ENCODE assay signal across 13 cellular contexts in the genomic region with DNA sequence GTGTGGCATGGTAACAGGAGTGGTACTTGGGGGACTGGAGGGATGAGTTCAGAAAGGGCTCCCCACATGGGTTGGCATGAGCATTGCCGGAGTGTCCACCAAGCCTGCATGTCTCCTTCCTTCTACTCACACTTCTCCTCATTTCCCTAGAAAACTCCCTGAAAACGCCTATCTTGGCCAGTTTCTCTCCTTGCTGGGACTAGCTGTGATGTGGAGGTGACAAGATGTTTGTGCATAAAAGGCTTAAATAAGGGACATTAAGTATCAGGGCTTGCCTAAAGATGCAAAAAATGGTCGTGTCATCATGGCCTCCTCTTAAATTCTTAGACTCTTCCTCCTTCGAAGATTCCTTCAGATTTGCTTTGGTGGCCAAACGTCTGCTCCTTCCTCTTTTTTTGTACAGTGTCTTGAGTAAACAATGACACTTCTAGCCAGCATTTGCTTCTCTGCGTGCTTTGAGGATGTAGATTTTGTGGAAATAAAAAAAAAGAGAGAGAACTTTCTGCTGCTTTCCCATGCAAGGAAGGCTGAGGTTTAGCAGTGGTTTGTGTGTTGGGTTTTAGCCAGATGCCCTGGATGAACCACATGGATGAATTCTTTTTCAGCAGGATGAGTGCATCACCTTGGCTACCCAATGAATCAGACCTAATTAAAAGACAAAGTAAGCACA.
DNase-seq lines count a peak whose midpoint lies in the region; ATAC-seq and TF ChIP-seq lines count a peak whose summit lies in the region.
"Had no signal": no experiment of that assay in that cellular context is flagged by ENCODE, and none has a peak within 500 bp of the region (broad histone marks: within the 10 kb centered on the region; RNA-seq: fewer than 3 reads in every experiment).

No MANE protein-coding gene starts in this region.

- 87% methylated on average over 6 of the region's 6 CpGs for WGBS in SK-N-SH (ENCODE audit: low lambda C conversion rate)
- 53 to 62% methylated on average over 3 to 6 of the region's 6 CpGs for WGBS in transverse colon (ENCODE audit: low coverage in 1 of 2), 2 donors

- peaks cover 25% of the 10 kb centered on the region for H3F3A ChIP-seq in SK-N-SH (replicated peaks; ENCODE audit: insufficient read depth)

- H4K20me1 ChIP-seq in SK-N-SH (ENCODE audit: insufficient read depth), result no peaks in the 10 kb centered on the region

- peak; percentile 21; the same call in 1 of the 2 replicates for TF ChIP-seq CTCF in SK-N-SH (IDR thresholded peaks at IDR 0.05)
- TF ChIP-seq CTCF in transverse colon (IDR thresholded peaks at IDR 0.05), result no peak
- no peak for TF ChIP-seq CTCF in CD8-positive, alpha-beta T cell (IDR thresholded peaks at IDR 0.05)

- TF ChIP-seq EP300 in SK-N-SH (IDR thresholded peaks at IDR 0.05; ENCODE audit: borderline replicate concordance in 1 of 2, low read depth in 1 of 2, low read length in 1 of 2), result no peak
- no peak for TF ChIP-seq EP300 in transverse colon (IDR thresholded peaks at IDR 0.05; ENCODE audit: low read depth)

- TF ChIP-seq RAD21 in SK-N-SH (IDR thresholded peaks at IDR 0.05; ENCODE audit: low read length), result no peak

- H3K4me3 Mint-ChIP-seq in activated naive CD8-positive, alpha-beta T cell treated with anti-CD3 and anti-CD28 coated beads, Interleukin-2, amount 50 U/mL, for 24 hours, result no peak overlapping the region
- H3K4me3 Mint-ChIP-seq in activated naive CD8-positive, alpha-beta T cell treated with anti-CD3 and anti-CD28 coated beads for 36 hours, result no peak overlapping the region
- no peak overlapping the region for H3K4me3 Mint-ChIP-seq in activated T-helper 17 cell treated with anti-CD3 and anti-CD28 coated beads, Interleukin-2, amount 50 U/mL, for 72 hours
- H3K4me3 Mint-ChIP-seq in CD8-positive, alpha-beta T cell, result no peak overlapping the region

- H3K27me3 ChIP-seq in SK-N-SH (ENCODE audit: insufficient read depth) (no peaks in the 10 kb centered on the region), transverse colon (no peaks in the 10 kb centered on the region)
- H3K27me3 ChIP-seq in CD8-positive, alpha-beta T cell (ENCODE audit: insufficient read depth, low read length), result no peaks in the 10 kb centered on the region

- in situ Hi-C loops in transverse colon (cut with MboI; ENCODE audit: low pct_ligation_motif_present in 1 of 4, low pct_unique_long_range_greater_than_20kb in 1 of 4, low sequenced_read_pairs in 3 of 4), result loop anchor here in 3 of 4 donors (10.0 to 25.0 kb wide), 3 partner anchors 112 to 237 kb away; a partner anchor contains a TSS

- peak overlapping the region; percentile 7; the same call in 1 of the 2 replicates for H3K4me2 ChIP-seq in SK-N-SH

- H3K79me2 ChIP-seq in SK-N-SH (ENCODE audit: insufficient read depth), result no peaks in the 10 kb centered on the region
- H3K79me2 ChIP-seq: parathyroid adenoma had no signal

- H2AFZ ChIP-seq in SK-N-SH (ENCODE audit: low read depth), result 0 out of 2 replicates have a peak overlapping the region, but pooled peaks have one; percentile 43
- H2AFZ ChIP-seq: parathyroid adenoma had no signal

- no peak for DNase-seq in activated naive CD8-positive, alpha-beta T cell treated with anti-CD3 and anti-CD28 coated beads, Interleukin-2, amount 50 U/mL, for 24 hours
- no peak for DNase-seq in activated naive CD8-positive, alpha-beta T cell treated with anti-CD3 and anti-CD28 coated beads for 36 hours
- DNase-seq in SK-N-SH (no peak), head of caudate nucleus (peak in 23 of 42 donors; percentile 12 to 75 (median 40)), transverse colon (no peak)
- no peak for DNase-seq in CD8-positive, alpha-beta T cell
- DNase-seq: activated CD4-positive, alpha-beta T cell treated with anti-CD3 and anti-CD28 coated beads, Interleukin-2, amount 50 U/mL, for 1 hour; effector CD4-positive, alpha-beta T cell had no signal

- intact Hi-C loops in head of caudate nucleus (cut with DNase I) (no loop called here), transverse colon (cut with DNase I; ENCODE audit: low total_unique reads) (no loop called here)
- intact Hi-C loops in CD8-positive, alpha-beta T cell (cut with DNase I, micrococcal nuclease), result loop anchor here (5.0 to 10.0 kb wide), 3 partner anchors 124 to 244 kb away; a partner anchor contains a TSS

- TF ChIP-seq POLR2A in transverse colon (IDR thresholded peaks at IDR 0.05), result no peak

- H3K9me3 Mint-ChIP-seq in activated naive CD8-positive, alpha-beta T cell treated with anti-CD3 and anti-CD28 coated beads, Interleukin-2, amount 50 U/mL, for 24 hours, result no peaks in the 10 kb centered on the region
- peaks cover 6% of the 10 kb centered on the region for H3K9me3 Mint-ChIP-seq in activated naive CD8-positive, alpha-beta T cell treated with anti-CD3 and anti-CD28 coated beads for 36 hours
- no peaks in the 10 kb centered on the region for H3K9me3 Mint-ChIP-seq in activated T-helper 17 cell treated with anti-CD3 and anti-CD28 coated beads, Interleukin-2, amount 50 U/mL, for 72 hours
- peaks cover 2% of the 10 kb centered on the region for H3K9me3 Mint-ChIP-seq in CD8-positive, alpha-beta T cell

- peak overlapping the region; percentile 21; the same call in 1 of the 2 replicates for H3K9ac ChIP-seq in SK-N-SH
- H3K9ac ChIP-seq: parathyroid adenoma had no signal

- H3K4me1 Mint-ChIP-seq in activated naive CD8-positive, alpha-beta T cell treated with anti-CD3 and anti-CD28 coated beads, Interleukin-2, amount 50 U/mL, for 24 hours, result peaks cover 76% of the 10 kb centered on the region
- peaks cover 71% of the 10 kb centered on the region for H3K4me1 Mint-ChIP-seq in activated naive CD8-positive, alpha-beta T cell treated with anti-CD3 and anti-CD28 coated beads for 36 hours
- peaks cover 26% of the 10 kb centered on the region for H3K4me1 Mint-ChIP-seq in activated T-helper 17 cell treated with anti-CD3 and anti-CD28 coated beads, Interleukin-2, amount 50 U/mL, for 72 hours
- H3K4me1 Mint-ChIP-seq in CD8-positive, alpha-beta T cell (ENCODE audit: low read depth), result peaks cover 38% of the 10 kb centered on the region

- H3K27ac ChIP-seq in SK-N-SH (ENCODE audit: low read depth in 2 of 2, low read length in 1 of 2) (peak overlapping the region in 1 of 2 experiments; percentile 57; a peak in 2 of 4 replicates), transverse colon (peak overlapping the region; percentile 18 to 71 (median 60))
- H3K27ac ChIP-seq in CD8-positive, alpha-beta T cell (ENCODE audit: low read depth, low read length), result no peak overlapping the region
- H3K27ac ChIP-seq: C4-2B, parathyroid adenoma had no signal

- no peak overlapping the region for H3K4me3 ChIP-seq in SK-N-SH (ENCODE audit: low read depth in 2 of 2, low read length in 1 of 2)
- H3K4me3 ChIP-seq in transverse colon, result no peak overlapping the region
- H3K4me3 ChIP-seq in CD8-positive, alpha-beta T cell (ENCODE audit: low read depth, low read length), result no peak overlapping the region
- H3K4me3 ChIP-seq: thoracic aorta had no signal

- CTCF ChIA-PET in SK-N-SH (lab: Yijun Ruan, JAX), result no interaction called here
- CTCF ChIA-PET in CD8-positive, alpha-beta T cell (lab: Charles Lee), result no interaction called here

- POLR2A ChIA-PET in SK-N-SH (lab: Yijun Ruan, JAX), result no interaction called here
- POLR2A ChIA-PET in CD8-positive, alpha-beta T cell (lab: Charles Lee), result interaction anchor here (0.9 kb wide), 1 partner anchor 125 kb away, joined by 4 read pairs; no protein-coding TSS in a partner anchor

- H3K36me3 ChIP-seq in SK-N-SH (replicated peaks in 1 of 2; ENCODE audit: control insufficient read depth in 1 of 2, insufficient read depth in 2 of 2, low read length in 1 of 2) (no peaks in the 10 kb centered on the region), transverse colon (no peaks in the 10 kb centered on the region)
- H3K36me3 ChIP-seq in CD8-positive, alpha-beta T cell (ENCODE audit: insufficient read depth, low read length), result no peaks in the 10 kb centered on the region
- H3K36me3 ChIP-seq: thoracic aorta had no signal

- H3K9me3 ChIP-seq in SK-N-SH (no peaks in the 10 kb centered on the region), transverse colon (no peaks in the 10 kb centered on the region)
- no peaks in the 10 kb centered on the region for H3K9me3 ChIP-seq in CD8-positive, alpha-beta T cell (ENCODE audit: low read length)
- H3K9me3 ChIP-seq: thoracic aorta had no signal

- H3K27me3 Mint-ChIP-seq in activated naive CD8-positive, alpha-beta T cell treated with anti-CD3 and anti-CD28 coated beads, Interleukin-2, amount 50 U/mL, for 24 hours, result peaks cover 4% of the 10 kb centered on the region
- H3K27me3 Mint-ChIP-seq in activated naive CD8-positive, alpha-beta T cell treated with anti-CD3 and anti-CD28 coated beads for 36 hours, result no peaks in the 10 kb centered on the region
- no peaks in the 10 kb centered on the region for H3K27me3 Mint-ChIP-seq in activated T-helper 17 cell treated with anti-CD3 and anti-CD28 coated beads, Interleukin-2, amount 50 U/mL, for 72 hours
- H3K27me3 Mint-ChIP-seq in CD8-positive, alpha-beta T cell (ENCODE audit: low read depth), result no peaks in the 10 kb centered on the region

- H3K27ac Mint-ChIP-seq in activated naive CD8-positive, alpha-beta T cell treated with anti-CD3 and anti-CD28 coated beads, Interleukin-2, amount 50 U/mL, for 24 hours, result peak overlapping the region; percentile 39
- no peak overlapping the region for H3K27ac Mint-ChIP-seq in activated naive CD8-positive, alpha-beta T cell treated with anti-CD3 and anti-CD28 coated beads for 36 hours
- no peak overlapping the region for H3K27ac Mint-ChIP-seq in activated T-helper 17 cell treated with anti-CD3 and anti-CD28 coated beads, Interleukin-2, amount 50 U/mL, for 72 hours
- H3K27ac Mint-ChIP-seq in CD8-positive, alpha-beta T cell, result no peak overlapping the region

- peaks cover 2% of the 10 kb centered on the region for H3K36me3 Mint-ChIP-seq in activated naive CD8-positive, alpha-beta T cell treated with anti-CD3 and anti-CD28 coated beads, Interleukin-2, amount 50 U/mL, for 24 hours (ENCODE audit: low read depth)
- H3K36me3 Mint-ChIP-seq in activated naive CD8-positive, alpha-beta T cell treated with anti-CD3 and anti-CD28 coated beads for 36 hours, result peaks cover 7% of the 10 kb centered on the region
- H3K36me3 Mint-ChIP-seq in activated T-helper 17 cell treated with anti-CD3 and anti-CD28 coated beads, Interleukin-2, amount 50 U/mL, for 72 hours (ENCODE audit: low read depth), result no peaks in the 10 kb centered on the region
- H3K36me3 Mint-ChIP-seq in CD8-positive, alpha-beta T cell, result no peaks in the 10 kb centered on the region

- H3K4me1 ChIP-seq in SK-N-SH (ENCODE audit: control insufficient read depth in 1 of 2, insufficient read depth in 2 of 2, low read depth in 1 of 2, low read length in 1 of 2), result peaks cover 8 to 20% of the 10 kb centered on the region in 2 experiments; a peak in 3 of 4 replicates
- H3K4me1 ChIP-seq in transverse colon, result peaks cover 0 to 44% (median 22%) of the 10 kb centered on the region in 4 donors
- peaks cover 22% of the 10 kb centered on the region for H3K4me1 ChIP-seq in CD8-positive, alpha-beta T cell (ENCODE audit: insufficient read depth, low read length)
- H3K4me1 ChIP-seq: parathyroid adenoma had no signal

- no peaks in the 10 kb centered on the region for H3K9me2 ChIP-seq in SK-N-SH

- no peak for ATAC-seq in activated naive CD8-positive, alpha-beta T cell treated with anti-CD3 and anti-CD28 coated beads, Interleukin-2, amount 50 U/mL, for 24 hours
- ATAC-seq in GM18909 (IDR thresholded peaks at IDR 0.05; ENCODE audit: poor library complexity, unreplicated experiment), result no peak
- ATAC-seq in activated T-helper 17 cell treated with anti-CD3 and anti-CD28 coated beads, Interleukin-2, amount 50 U/mL, for 72 hours (replicated peaks), result no peak
- no peak for ATAC-seq in CD8-positive, alpha-beta T cell

Comparison
In these comparisons a context has a peak if more than half of its experiments do, and no peak if none do; other contexts are left out.
1. DNase-seq: peak in head of caudate nucleus (23 of 42); none in activated naive CD8-positive, alpha-beta T cell treated with anti-CD3 and anti-CD28 coated beads, Interleukin-2, amount 50 U/mL, for 24 hours (single experiment), activated naive CD8-positive, alpha-beta T cell treated with anti-CD3 and anti-CD28 coated beads for 36 hours (single experiment), SK-N-SH (single experiment), transverse colon (single experiment) and CD8-positive, alpha-beta T cell (0 of 7).
2. intact Hi-C loops: an anchor here in CD8-positive, alpha-beta T cell (5.0 to 10.0 kb wide); none called in head of caudate nucleus and transverse colon.